ENCODE assay signal across 25 cellular contexts in genomic region chr9:97940233-97940632, GRCh38. TPM values are rescaled to one million over a fixed set of nuclear protein-coding genes. Genes with fewer than 3 reads are reported as not detected.
"Had no signal": no experiment of that assay in that cellular context is flagged by ENCODE, and none has a peak within 500 bp of the region (broad histone marks: within the 10 kb centered on the region; RNA-seq: fewer than 3 reads in every experiment).

No MANE protein-coding gene starts in this region.

- H3K4me3 ChIP-seq: MG63, SJCRH30 had no signal

- H3K27ac ChIP-seq: RWPE1, SJCRH30 had no signal

- H3K9me3 ChIP-seq: MG63, SJCRH30 had no signal

- H3K4me3 Mint-ChIP-seq: IgD-negative memory B cell had no signal

- ATAC-seq: Panc1, SK-N-SH treated with all-trans-retinoic acid at 6 μM for 48 hours had no signal

- H3K36me3 ChIP-seq: MG63, SJCRH30 had no signal

- H3K36me3 Mint-ChIP-seq: IgD-negative memory B cell had no signal

- H3K27ac Mint-ChIP-seq: IgD-negative memory B cell had no signal

- DNase-seq: KBM-7, MG63, NCI-H1092, NCI-H1105 treated with DMSO at 0.1 percent for 48 hours, NCI-H1417 treated with DMSO at 0.1 percent for 48 hours, NCI-H146, NCI-H1694 treated with DMSO at 0.1 percent for 48 hours, NCI-H1930, NCI-H2081, NCI-H2107, NCI-H2171, NCI-H226, NCI-H446, NCI-H510A, NCI-H524 treated with DMSO at 0.1 percent for 48 hours, NCI-H69, NCI-H774, SHP77, SJCRH30 had no signal

- H3K4me1 ChIP-seq: SJCRH30 had no signal

- H3K9me3 Mint-ChIP-seq: IgD-negative memory B cell had no signal

RNA-seq across cellular contexts. Expression of gene HEMGN, which starts 2.3 kb away (rescaled TPM):
- total RNA-seq: HT1080, LHCN-M2, SJCRH30 had no signal
